Comparison of ENCODE assay signal across 17 cellular contexts in the genomic region with DNA sequence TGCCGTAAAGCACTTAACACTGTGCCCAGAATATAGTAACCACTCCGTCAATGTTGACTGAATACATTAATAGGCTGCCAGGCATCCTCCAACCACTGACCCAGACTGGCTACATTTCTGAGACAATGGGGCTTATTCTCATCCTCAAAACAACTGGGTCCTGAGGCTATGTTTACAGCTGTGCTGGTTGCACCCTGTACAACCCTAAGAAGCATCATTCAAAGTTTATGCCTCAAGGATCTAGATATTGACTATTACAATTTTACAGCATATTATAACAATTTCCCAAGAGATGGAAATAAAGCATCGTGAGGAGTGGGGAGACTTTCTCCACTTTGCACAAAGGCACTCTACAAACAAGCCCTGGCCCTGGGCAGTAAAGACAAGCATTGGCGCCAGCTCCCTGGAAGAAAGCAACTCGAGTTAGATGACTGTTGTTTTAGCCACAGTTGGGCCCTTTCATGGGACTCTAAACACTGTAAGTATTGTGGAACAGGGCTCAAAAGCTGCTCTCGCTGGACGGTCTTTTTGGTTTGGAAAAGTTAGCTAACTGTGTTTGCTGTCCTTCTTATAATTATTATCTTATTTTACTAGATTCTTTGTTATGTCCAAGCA. TPM values are rescaled to one million over a fixed set of nuclear protein-coding genes. Genes with fewer than 3 reads are reported as not detected.
A peak's percentile ranks its signal among the peaks of the same experiment; 100 is the strongest.
DNase-seq lines count a peak whose midpoint lies in the region; ATAC-seq and TF ChIP-seq lines count a peak whose summit lies in the region.
"Had no signal": no experiment of that assay in that cellular context is flagged by ENCODE, and none has a peak within 500 bp of the region (broad histone marks: within the 10 kb centered on the region; RNA-seq: fewer than 3 reads in every experiment).

No MANE protein-coding gene starts in this region.

- H3K27ac ChIP-seq in dorsolateral prefrontal cortex (peak overlapping the region; percentile 4 to 99 (median 91)), layer of hippocampus (ENCODE audit: low read depth, low read length) (peak overlapping the region; percentile 95), right cardiac atrium (ENCODE audit: low read length) (no peak overlapping the region)
- H3K27ac ChIP-seq: BLaER1 had no signal

- intact Hi-C loops in dorsolateral prefrontal cortex (cut with DNase I): loop anchor here in 1 of 2 donors (1.0 kb wide), 1 partner anchor 30 kb away; a partner anchor contains a TSS
- intact Hi-C loops in right cardiac atrium (cut with DNase I): no loop called here

- no peaks in the 10 kb centered on the region for H3K9me3 ChIP-seq in right cardiac atrium (ENCODE audit: control insufficient read depth, low read length)

- H3K27me3 ChIP-seq in dorsolateral prefrontal cortex (no peaks in the 10 kb centered on the region), layer of hippocampus (ENCODE audit: control insufficient read depth, insufficient read depth, low read length) (no peaks in the 10 kb centered on the region), right cardiac atrium (ENCODE audit: control insufficient read depth, insufficient read depth) (no peaks in the 10 kb centered on the region)
- H3K27me3 ChIP-seq: BLaER1 had no signal

- no peaks in the 10 kb centered on the region for H3K4me1 ChIP-seq in right cardiac atrium (ENCODE audit: control insufficient read depth, insufficient read depth, low read length)

- no peak for ATAC-seq in right cardiac atrium
- ATAC-seq: K562 had no signal

- peak; percentile 92 for DNase-seq in COLO829 (ENCODE audit: low spot score)
- peak in 9 of 10 donors; percentile 10 to 85 (median 65) for DNase-seq in dorsolateral prefrontal cortex
- peak; percentile 93 for DNase-seq in putamen (ENCODE audit: low spot score)
- no peak for DNase-seq in right cardiac atrium
- no peak for DNase-seq in NCI-H1105 (lab: John Stamatoyannopoulos, UW)
- no peak for DNase-seq in RPMI8226
- no peak for DNase-seq in activated CD4-positive, alpha-beta T cell treated with anti-CD3 and anti-CD28 coated beads, Interleukin-2, amount 50 U/mL, for 4 hours
- DNase-seq: CD8-positive, alpha-beta memory T cell; GF-D8; GOT3; NCI-H1436; NCI-H2029 treated with DMSO at 0.1 percent for 48 hours; NCI-H2171 treated with DMSO at 0.1 percent for 48 hours; NCI-H774 had no signal

- peak in 7 of 56 donors; percentile 6 to 33 (median 12) for TF ChIP-seq CTCF in dorsolateral prefrontal cortex (IDR thresholded peaks at IDR 0.05 in 54 of 56, conservative IDR thresholded peaks at IDR 0.05 in 2 of 56; ENCODE audit: low read depth in 1 of 56, partially characterized antibody in 56 of 56)

- H3K4me3 ChIP-seq in dorsolateral prefrontal cortex: peak overlapping the region in 27 of 59 donors; percentile 0 to 48 (median 15)
- H3K4me3 ChIP-seq in right cardiac atrium (ENCODE audit: low read length): no peak overlapping the region
- H3K4me3 ChIP-seq: BLaER1, K562 had no signal

- WGBS in right cardiac atrium: 81% methylated on average over 7 of the region's 7 CpGs

RNA-seq across cellular contexts. Expression of a gene that starts 30.2 kb away (rescaled TPM):
- 10 to 100 TPM; 10.2 to 40.1 (median 21.7) TPM for total RNA-seq in dorsolateral prefrontal cortex
- 10 to 100 TPM; 12.6 to 25.9 (median 22.2) TPM for total RNA-seq in right cardiac atrium
- polyA plus RNA-seq in right cardiac atrium: 13.0 TPM

Comparison
In these comparisons a context has a peak if more than half of its experiments do, and no peak if none do; other contexts are left out.
1. DNase-seq: peak in COLO829 (single experiment), dorsolateral prefrontal cortex (9 of 10) and putamen (single experiment); none in right cardiac atrium (0 of 3), NCI-H1105 (single experiment), RPMI8226 (single experiment) and activated CD4-positive, alpha-beta T cell treated with anti-CD3 and anti-CD28 coated beads, Interleukin-2, amount 50 U/mL, for 4 hours (0 of 2).